In the genomic region with DNA sequence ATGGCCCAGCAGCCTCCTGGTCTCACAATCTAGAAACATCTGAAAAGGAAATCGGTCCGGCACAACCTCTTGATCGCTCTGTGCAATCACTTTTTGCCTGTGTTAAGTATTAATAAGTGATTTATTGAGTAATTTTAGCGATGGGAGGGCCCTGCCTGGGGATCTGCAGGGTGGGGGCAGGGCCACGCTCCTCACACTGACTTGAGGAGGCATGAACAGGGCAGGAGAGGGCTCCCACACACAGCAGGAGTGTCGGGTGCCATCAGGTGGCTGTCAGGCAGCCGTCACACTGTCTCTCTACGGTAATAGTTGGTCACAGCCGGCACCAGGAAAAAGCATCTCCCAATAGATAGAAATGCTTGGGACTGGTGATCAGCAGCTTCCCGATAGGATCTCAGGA, we compare ENCODE assay signal across 25 cellular contexts.
"Had no signal": no experiment of that assay in that cellular context is flagged by ENCODE, and none has a peak within 500 bp of the region (broad histone marks: within the 10 kb centered on the region; RNA-seq: fewer than 3 reads in every experiment).

No MANE protein-coding gene starts in this region.

- ATAC-seq: esophagus mucosa; gastrocnemius medialis; left lobe of liver; naive thymus-derived CD8-positive, alpha-beta T cell; stimulated activated naive B cell treated with anti-CD40 and anti-IgM and Interleukin-4, amounts not matched to agents 10 μg/mL and 1 μg/mL and 100 μg/mL, for 72 hours had no signal

- H3K36me3 ChIP-seq: gastrocnemius medialis, neutrophil, prostate gland, right atrium auricular region, thoracic aorta, tibial nerve, upper lobe of left lung, uterus had no signal

- H3K4me1 Mint-ChIP-seq: naive thymus-derived CD8-positive, alpha-beta T cell had no signal

- DNase-seq: dorsolateral prefrontal cortex; effector CD8-positive, alpha-beta T cell; endodermal cell; foreskin fibroblast; gastrocnemius medialis; mammary epithelial cell; naive thymus-derived CD8-positive, alpha-beta T cell; nephron progenitor cell; stimulated activated CD4-positive, alpha-beta T cell treated with anti-CD3 and anti-CD28 coated beads, Interleukin-15, amount 100 ng/mL, for 24 hours; stimulated activated CD4-positive, alpha-beta T cell treated with anti-CD3 and anti-CD28 coated beads, Interleukin-2, amount 100 ng/mL, for 48 hours; stimulated activated naive B cell treated with anti-CD40 and anti-IgM and Interleukin-4, amounts not matched to agents 10 μg/mL and 1 μg/mL and 100 μg/mL, for 72 hours; uterus had no signal

- H3K4me3 ChIP-seq: dorsolateral prefrontal cortex, gastrocnemius medialis, prostate gland, right atrium auricular region, skin epidermis, thoracic aorta, tibial nerve, upper lobe of left lung, uterus had no signal

- FAIRE-seq: colon, keratinocyte had no signal

- H3K4me3 Mint-ChIP-seq: endodermal cell; naive thymus-derived CD8-positive, alpha-beta T cell; nephron progenitor cell; stimulated activated naive B cell treated with anti-CD40 and anti-IgM and Interleukin-4, amounts not matched to agents 10 μg/mL and 1 μg/mL and 100 μg/mL, for 72 hours; stimulated activated naive CD8-positive, alpha-beta T cell treated with anti-CD3 and anti-CD28 coated beads, Interleukin-15, Interleukin-2, amounts not matched to agents 100 ng/mL and 50 ng/mL, for 24 hours had no signal

- H3K4me1 ChIP-seq: gastrocnemius medialis, prostate gland, right atrium auricular region, tibial nerve, upper lobe of left lung, uterus had no signal

- H3K27me3 ChIP-seq: right atrium auricular region, tibial nerve, upper lobe of left lung, uterus had no signal

- H3K27ac ChIP-seq: dorsolateral prefrontal cortex, epithelial cell of prostate, gastrocnemius medialis, neutrophil, prostate gland, right atrium auricular region, skin epidermis, thoracic aorta, tibial nerve, upper lobe of left lung, uterus had no signal

- H3K27ac Mint-ChIP-seq: endodermal cell; naive thymus-derived CD8-positive, alpha-beta T cell; stimulated activated naive B cell treated with anti-CD40 and anti-IgM and Interleukin-4, amounts not matched to agents 10 μg/mL and 1 μg/mL and 100 μg/mL, for 72 hours; stimulated activated naive CD8-positive, alpha-beta T cell treated with anti-CD3 and anti-CD28 coated beads, Interleukin-15, Interleukin-2, amounts not matched to agents 100 ng/mL and 50 ng/mL, for 24 hours had no signal

- H3K9me3 Mint-ChIP-seq: naive thymus-derived CD8-positive, alpha-beta T cell; stimulated activated naive B cell treated with anti-CD40 and anti-IgM and Interleukin-4, amounts not matched to agents 10 μg/mL and 1 μg/mL and 100 μg/mL, for 72 hours; stimulated activated naive CD8-positive, alpha-beta T cell treated with anti-CD3 and anti-CD28 coated beads, Interleukin-15, Interleukin-2, amounts not matched to agents 100 ng/mL and 50 ng/mL, for 24 hours had no signal

- H3K36me3 Mint-ChIP-seq: naive thymus-derived CD8-positive, alpha-beta T cell; stimulated activated naive B cell treated with anti-CD40 and anti-IgM and Interleukin-4, amounts not matched to agents 10 μg/mL and 1 μg/mL and 100 μg/mL, for 72 hours had no signal

- H3K9me3 ChIP-seq: gastrocnemius medialis, neutrophil, prostate gland, right atrium auricular region, thoracic aorta, upper lobe of left lung, uterus had no signal
